Comparison of ENCODE assay signal across 9 cellular contexts in genomic region chrX:152635941-152636340, GRCh38. TPM values are rescaled to one million over a fixed set of nuclear protein-coding genes. Genes with fewer than 3 reads are reported as not detected.
DNase-seq lines count a peak whose midpoint lies in the region; ATAC-seq, FAIRE-seq and TF ChIP-seq lines count a peak whose summit lies in the region.
"Had no signal": no experiment of that assay in that cellular context is flagged by ENCODE, and none has a peak within 500 bp of the region (broad histone marks: within the 10 kb centered on the region; RNA-seq: fewer than 3 reads in every experiment).

No MANE protein-coding gene starts in this region.

- no peak overlapping the region for H3K4me3 ChIP-seq in fibroblast of pulmonary artery (replicated peaks; ENCODE audit: low read depth, low read length)
- no peak overlapping the region for H3K4me3 ChIP-seq in small intestine (ENCODE audit: low read depth in 1 of 2, low read length in 2 of 2)
- H3K4me3 ChIP-seq: BLaER1 had no signal

- no peaks in the 10 kb centered on the region for H3K4me1 ChIP-seq in small intestine (ENCODE audit: control insufficient read depth in 2 of 2, insufficient read depth in 1 of 2, low read depth in 1 of 2, low read length in 1 of 2)
- H3K4me1 ChIP-seq: BLaER1 had no signal

- no peaks in the 10 kb centered on the region for H3K9me3 ChIP-seq in small intestine (ENCODE audit: control insufficient read depth, low read depth)
- H3K9me3 ChIP-seq: BLaER1 had no signal

- ATAC-seq in GM19452 (IDR thresholded peaks at IDR 0.05; ENCODE audit: unreplicated experiment): no peak

- DNase-seq in NCI-H146 (lab: John Stamatoyannopoulos, UW) (peak; percentile 44), NCI-H146 treated with DMSO at 0.1 percent for 48 hours (lab: John Stamatoyannopoulos, UW; ENCODE audit: unreplicated experiment) (no peak), HT-29 (ENCODE audit: low spot score) (peak; percentile 82), RWPE1 (ENCODE audit: low spot score) (peak; percentile 20), fibroblast of pulmonary artery (ENCODE audit: low read depth) (peak; percentile 75), small intestine (peak; percentile 22), cortex of kidney (lab: John Stamatoyannopoulos, UW) (no peak)

- POLR2A ChIA-PET in RWPE1 (lab: Yijun Ruan, JAX; ENCODE audit: low non-redundant PET): no interaction called here

- H3K36me3 ChIP-seq in small intestine (ENCODE audit: control insufficient read depth in 2 of 2, insufficient read depth in 2 of 2, low read length in 2 of 2): no peaks in the 10 kb centered on the region
- H3K36me3 ChIP-seq: BLaER1 had no signal

- H3K27ac ChIP-seq in RWPE1 (no peak overlapping the region), small intestine (ENCODE audit: low read depth in 1 of 2, low read length in 1 of 2) (no peak overlapping the region)
- H3K27ac ChIP-seq: BLaER1 had no signal

- WGBS in small intestine, 3 donors: 5 to 12% (median 9%) methylated on average over 7 of the region's 7 CpGs

- peaks cover 0 to 5% of the 10 kb centered on the region in 2 donors for H3K27me3 ChIP-seq in small intestine (ENCODE audit: control insufficient read depth in 2 of 2, insufficient read depth in 2 of 2, low read length in 2 of 2)

- no peak for FAIRE-seq in small intestine (lab: Jason Lieb, UNC)

- peak; percentile 43 for TF ChIP-seq CTCF in RWPE1 (conservative IDR thresholded peaks at IDR 0.05; ENCODE audit: low read depth)
- TF ChIP-seq CTCF in fibroblast of pulmonary artery (IDR thresholded peaks at IDR 0.05; ENCODE audit: low read length, missing control alignments): peak; percentile 65

- CTCF ChIA-PET in RWPE1 (lab: Yijun Ruan, JAX): interaction anchor here (0.6 to 2.1 kb wide), 7 partner anchors 23 to 925 kb away, joined by 3 to 13 read pairs (median 3); no protein-coding TSS in a partner anchor

RNA-seq across cellular contexts. Expression of gene GABRQ, which starts 1.8 kb away (rescaled TPM):
- total RNA-seq in HT-29 (2014; rRNA removed; shearing (Covaris generic)): not detected in 2 replicates
- 1 to 10 TPM in 1 of 3 donors, not detected in 2; 1.1 TPM for polyA plus RNA-seq in small intestine

Comparison
In these comparisons a context has a peak if more than half of its experiments do, and no peak if none do; other contexts are left out.
1. DNase-seq: peak in NCI-H146 (single experiment), HT-29 (single experiment), RWPE1 (single experiment), fibroblast of pulmonary artery (single experiment) and small intestine (single experiment); none in NCI-H146 treated with DMSO at 0.1 percent for 48 hours (single experiment) and cortex of kidney (single experiment).